ENCODE assay signal across 8 cellular contexts in genomic region chr9:109244179-109245132, GRCh38.
A peak's percentile ranks its signal among the peaks of the same experiment; 100 is the strongest.
DNase-seq lines count a peak whose midpoint lies in the region; ATAC-seq and TF ChIP-seq lines count a peak whose summit lies in the region.

No MANE protein-coding gene starts in this region.

- no peaks in the 10 kb centered on the region for H3K36me3 Mint-ChIP-seq in activated naive CD8-positive, alpha-beta T cell treated with anti-CD3 and anti-CD28 coated beads, Interleukin-2, amount 10 ng/mL, durations not matched to agents 7 days and 5 days

- H3K9me2 ChIP-seq in GM23248 (ENCODE audit: insufficient read depth) (no peaks in the 10 kb centered on the region), MM.1S (replicated peaks; ENCODE audit: insufficient read depth, low read length) (no peaks in the 10 kb centered on the region), SK-N-SH (no peaks in the 10 kb centered on the region)

- intact Hi-C loops in left cardiac atrium (cut with DNase I) = loop anchor here in 1 of 2 donors (2.0 kb wide), 1 partner anchor 72 kb away; no protein-coding TSS in a partner anchor

- no peaks in the 10 kb centered on the region for H4K20me1 ChIP-seq in DND-41 (ENCODE audit: insufficient read depth, low read length)
- H4K20me1 ChIP-seq in GM23248 (ENCODE audit: insufficient read depth) = no peaks in the 10 kb centered on the region
- no peaks in the 10 kb centered on the region for H4K20me1 ChIP-seq in MM.1S (ENCODE audit: insufficient read depth, low read length)
- no peaks in the 10 kb centered on the region for H4K20me1 ChIP-seq in SK-N-SH (ENCODE audit: insufficient read depth)

- H3K4me1 ChIP-seq in DND-41 (ENCODE audit: insufficient read depth, low read length) (peaks cover 3% of the 10 kb centered on the region; the same call in 1 of the 2 replicates), GM23248 (ENCODE audit: insufficient read depth) (peaks cover 11% of the 10 kb centered on the region), MM.1S (ENCODE audit: low read length) (no peaks in the 10 kb centered on the region), SK-N-SH (ENCODE audit: control insufficient read depth in 1 of 2, insufficient read depth in 2 of 2, low read depth in 1 of 2, low read length in 1 of 2) (peaks cover 0 to 9% of the 10 kb centered on the region in 2 experiments; a peak in 1 of 4 replicates)

- WGBS in GM23248 (ENCODE audit: low coverage in 1 of 2, low lambda C conversion rate in 2 of 2, missing lambda C conversion rate in 2 of 2), 2 experiments = 25 to 32% methylated on average over 9 of the region's 9 CpGs
- WGBS in SK-N-SH (ENCODE audit: low lambda C conversion rate) = 23% methylated on average over 9 of the region's 9 CpGs

- peaks cover 24% of the 10 kb centered on the region for H3K27me3 Mint-ChIP-seq in activated naive CD8-positive, alpha-beta T cell treated with anti-CD3 and anti-CD28 coated beads, Interleukin-2, amount 10 ng/mL, durations not matched to agents 7 days and 5 days

- POLR2A ChIA-PET in SK-N-SH (lab: Yijun Ruan, JAX) = no interaction called here
- POLR2A ChIA-PET in activated naive CD8-positive, alpha-beta T cell treated with anti-CD3 and anti-CD28 coated beads, Interleukin-2, amount 10 ng/mL, durations not matched to agents 7 days and 5 days (lab: Charles Lee) = no interaction called here

- H3K4me2 ChIP-seq in DND-41 (ENCODE audit: insufficient read depth, low read length) (no peak overlapping the region), GM23248 (ENCODE audit: unreplicated experiment) (no peak overlapping the region), MM.1S (ENCODE audit: low read depth, low read length) (no peak overlapping the region), SK-N-SH (no peak overlapping the region)

- no peak overlapping the region for H2AFZ ChIP-seq in DND-41 (ENCODE audit: low read depth, low read length)
- no peak overlapping the region for H2AFZ ChIP-seq in GM23248
- H2AFZ ChIP-seq in MM.1S (ENCODE audit: low read length) = no peak overlapping the region
- H2AFZ ChIP-seq in SK-N-SH (ENCODE audit: low read depth) = no peak overlapping the region

- H3K9ac ChIP-seq in DND-41 (ENCODE audit: low read depth, low read length) (no peak overlapping the region), GM23248 (no peak overlapping the region), MM.1S (ENCODE audit: low read length) (no peak overlapping the region), SK-N-SH (no peak overlapping the region)

- TF ChIP-seq CTCF in DND-41 (IDR thresholded peaks at IDR 0.05; ENCODE audit: borderline replicate concordance, extremely low read depth, low read length, poor library complexity, severe bottlenecking) (peak; percentile 91), MM.1S (IDR thresholded peaks at IDR 0.05; ENCODE audit: low read length) (peak; percentile 89), SK-N-SH (IDR thresholded peaks at IDR 0.05) (peak; percentile 93)

- no peaks in the 10 kb centered on the region for H3K9me3 Mint-ChIP-seq in activated naive CD8-positive, alpha-beta T cell treated with anti-CD3 and anti-CD28 coated beads, Interleukin-2, amount 10 ng/mL, durations not matched to agents 7 days and 5 days

- in situ Hi-C loops in GM23248 (cut with MboI) = no loop called here

- H3F3A ChIP-seq in GM23248 (ENCODE audit: insufficient read depth) = no peaks in the 10 kb centered on the region
- H3F3A ChIP-seq in MM.1S (ENCODE audit: insufficient read depth, low read length) = no peaks in the 10 kb centered on the region
- no peaks in the 10 kb centered on the region for H3F3A ChIP-seq in SK-N-SH (replicated peaks; ENCODE audit: insufficient read depth)

- no peaks in the 10 kb centered on the region for H3K36me3 ChIP-seq in DND-41 (ENCODE audit: insufficient read depth, low read length)
- no peaks in the 10 kb centered on the region for H3K36me3 ChIP-seq in GM23248 (ENCODE audit: low read depth)
- no peaks in the 10 kb centered on the region for H3K36me3 ChIP-seq in MM.1S (replicated peaks; ENCODE audit: insufficient read depth, low read length)
- no peaks in the 10 kb centered on the region for H3K36me3 ChIP-seq in SK-N-SH (replicated peaks in 1 of 2; ENCODE audit: control insufficient read depth in 1 of 2, insufficient read depth in 2 of 2, low read length in 1 of 2)

- no peak overlapping the region for H3K27ac ChIP-seq in DND-41 (ENCODE audit: low read length)
- no peak overlapping the region for H3K27ac ChIP-seq in GM23248
- no peak overlapping the region for H3K27ac ChIP-seq in MM.1S (ENCODE audit: low read length)
- no peak overlapping the region for H3K27ac ChIP-seq in SK-N-SH (ENCODE audit: low read depth in 2 of 2, low read length in 1 of 2)

- H3K4me3 ChIP-seq in DND-41 (ENCODE audit: low read depth in 1 of 2, low read length in 2 of 2) (no peak overlapping the region), GM23248 (no peak overlapping the region), MM.1S (ENCODE audit: low read length) (no peak overlapping the region), SK-N-SH (ENCODE audit: low read depth in 2 of 2, low read length in 1 of 2) (peak overlapping the region in 1 of 2 experiments; percentile 49; a peak in 1 of 4 replicates)

- H3K4me1 Mint-ChIP-seq in activated naive CD8-positive, alpha-beta T cell treated with anti-CD3 and anti-CD28 coated beads, Interleukin-2, amount 10 ng/mL, durations not matched to agents 7 days and 5 days = peaks cover 1% of the 10 kb centered on the region

- H3K27ac Mint-ChIP-seq in activated naive CD8-positive, alpha-beta T cell treated with anti-CD3 and anti-CD28 coated beads, Interleukin-2, amount 10 ng/mL, durations not matched to agents 7 days and 5 days = no peak overlapping the region

- no peak overlapping the region for H3K4me3 Mint-ChIP-seq in activated naive CD8-positive, alpha-beta T cell treated with anti-CD3 and anti-CD28 coated beads, Interleukin-2, amount 10 ng/mL, durations not matched to agents 7 days and 5 days

- peak; percentile 70 for TF ChIP-seq RAD21 in SK-N-SH (IDR thresholded peaks at IDR 0.05; ENCODE audit: low read length)

- H3K9me3 ChIP-seq in DND-41 (ENCODE audit: insufficient read depth, low read length, severe bottlenecking) = no peaks in the 10 kb centered on the region
- no peaks in the 10 kb centered on the region for H3K9me3 ChIP-seq in GM23248 (ENCODE audit: low read depth)
- no peaks in the 10 kb centered on the region for H3K9me3 ChIP-seq in MM.1S (replicated peaks; ENCODE audit: insufficient read depth, low read length)
- no peaks in the 10 kb centered on the region for H3K9me3 ChIP-seq in SK-N-SH

- no peaks in the 10 kb centered on the region for H3K27me3 ChIP-seq in DND-41 (ENCODE audit: insufficient read depth, low read length, poor library complexity)
- no peaks in the 10 kb centered on the region for H3K27me3 ChIP-seq in GM23248 (replicated peaks; ENCODE audit: insufficient read depth)
- H3K27me3 ChIP-seq in MM.1S (replicated peaks; ENCODE audit: insufficient read depth, low read length) = no peaks in the 10 kb centered on the region
- no peaks in the 10 kb centered on the region for H3K27me3 ChIP-seq in SK-N-SH (ENCODE audit: insufficient read depth)

- peak; percentile 76 for DNase-seq in DND-41
- DNase-seq in GM23248 = peak; percentile 68
- peak; percentile 74 for DNase-seq in MM.1S
- DNase-seq in SK-N-SH = peak; percentile 71
- peak; percentile 70 for DNase-seq in activated naive CD8-positive, alpha-beta T cell treated with anti-CD3 and anti-CD28 coated beads, Interleukin-2, amount 10 ng/mL, durations not matched to agents 7 days and 5 days
- DNase-seq in left cardiac atrium = peak; percentile 72
- DNase-seq in renal cortical epithelial cell (ENCODE audit: low read depth) = peak; percentile 61
- no peak for DNase-seq in cortex of kidney (lab: John Stamatoyannopoulos, UW)

- CTCF ChIA-PET in SK-N-SH (lab: Yijun Ruan, JAX) = interaction anchor here (0.6 to 3.7 kb wide), 23 partner anchors 8 to 293 kb away, joined by 3 to 18 read pairs (median 5); partner anchors contain the start of gene EPB41L4B

- ATAC-seq in DND-41 (ENCODE audit: insufficient read depth, low read depth) (peak; percentile 99), left cardiac atrium (peak; percentile 80 to 92)
- ATAC-seq in activated naive CD8-positive, alpha-beta T cell treated with anti-CD3 and anti-CD28 coated beads, Interleukin-2, amount 10 ng/mL, durations not matched to agents 7 days and 5 days (ENCODE audit: low read depth) = peak; percentile 74

- TF ChIP-seq EP300 in SK-N-SH (IDR thresholded peaks at IDR 0.05; ENCODE audit: borderline replicate concordance in 1 of 2, low read depth in 1 of 2, low read length in 1 of 2) = no peak

- H3K79me2 ChIP-seq in DND-41 (ENCODE audit: insufficient read depth, low read length) (no peaks in the 10 kb centered on the region), GM23248 (ENCODE audit: insufficient read depth) (no peaks in the 10 kb centered on the region), MM.1S (ENCODE audit: low read length) (no peaks in the 10 kb centered on the region), SK-N-SH (ENCODE audit: insufficient read depth) (no peaks in the 10 kb centered on the region)

TF ChIP-seq in SK-N-SH, 30 proteins besides CTCF, POLR2A, EP300 and RAD21:
- TF ChIP-seq USF1 (IDR thresholded peaks at IDR 0.05; ENCODE audit: borderline replicate concordance, low read depth) (no peak), GATA2 (CRISPR knock-in tag; IDR thresholded peaks at IDR 0.05) (no peak), SMC3 (IDR thresholded peaks at IDR 0.05; ENCODE audit: low read depth, low read length) (peak; percentile 80)
TF ChIP-seq in SK-N-SH: peak in this region for 1.
